ENCODE assay signal across 8 cellular contexts in the genomic region with DNA sequence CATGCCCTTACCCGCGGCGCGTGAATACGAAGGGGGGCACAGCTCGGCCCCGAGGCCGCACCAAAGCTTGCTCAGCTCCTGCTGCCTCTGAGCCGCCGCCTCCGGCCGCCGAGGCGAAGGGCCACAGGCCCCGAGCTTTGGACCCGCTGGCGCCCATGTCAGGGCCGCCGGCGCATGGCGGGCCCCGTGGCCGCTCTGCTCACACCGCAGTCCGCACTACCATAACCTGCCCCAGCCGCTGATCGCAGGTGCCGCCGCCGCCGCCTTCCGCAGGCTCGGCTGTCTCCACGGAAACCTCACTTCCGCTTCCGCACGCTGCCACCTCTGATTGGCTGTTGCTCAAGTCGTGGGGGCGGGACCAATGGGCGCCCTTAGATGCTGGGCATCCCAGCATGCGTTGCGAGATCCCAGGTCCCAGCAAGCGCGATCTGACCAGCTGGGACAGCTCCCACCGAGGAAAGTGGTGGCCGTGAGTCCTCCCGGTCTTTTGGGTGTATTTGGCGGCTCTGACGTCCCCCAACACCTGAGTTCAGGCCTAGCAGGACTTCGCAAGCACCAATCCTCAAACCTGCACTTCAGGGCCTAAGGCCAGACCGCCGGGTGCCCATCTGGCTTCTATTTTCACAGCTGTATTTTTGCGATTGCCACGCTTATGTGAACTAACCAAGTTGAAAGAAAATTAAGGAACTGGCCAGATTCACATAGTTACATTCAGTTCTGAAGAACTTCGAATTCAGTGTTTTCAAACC. TPM values are rescaled to one million over a fixed set of nuclear protein-coding genes. Genes with fewer than 3 reads are reported as not detected.
DNase-seq lines count a peak whose midpoint lies in the region; ATAC-seq, FAIRE-seq and TF ChIP-seq lines count a peak whose summit lies in the region.

A gene with protein sequence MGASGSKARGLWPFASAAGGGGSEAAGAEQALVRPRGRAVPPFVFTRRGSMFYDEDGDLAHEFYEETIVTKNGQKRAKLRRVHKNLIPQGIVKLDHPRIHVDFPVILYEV (minus strand): TSS at position 281 of the 749 bp plus-strand sequence. CDS start 124 bp downstream, at position 157.

- peak within 1 kb of the TSS; percentile 84 for H3K27ac Mint-ChIP-seq in activated B cell treated with CpG ODN at 0.5 μM for 24 hours

- CTCF ChIA-PET in AG04449 (lab: Yijun Ruan, JAX), result interaction anchor here (1.6 to 3.9 kb wide), 5 partner anchors 9 to 134 kb away, joined by 5 to 29 read pairs (median 7); no protein-coding TSS in a partner anchor
- CTCF ChIA-PET in activated B cell treated with CpG ODN at 0.5 μM for 24 hours (lab: Charles Lee), result interaction anchor here (1.2 kb wide), 1 partner anchor 9 kb away, joined by 4 read pairs; no protein-coding TSS in a partner anchor

- TF ChIP-seq CTCF in AG04449 (IDR thresholded peaks at IDR 0.05; ENCODE audit: insufficient read depth, low read length, missing control alignments), result no peak
- TF ChIP-seq CTCF in activated B cell treated with CpG ODN at 0.5 μM for 24 hours (IDR thresholded peaks at IDR 0.05), result no peak

- H3K4me1 Mint-ChIP-seq in activated B cell treated with CpG ODN at 0.5 μM for 24 hours, result peaks cover 25% of the 10 kb centered on the region

- no peaks in the 10 kb centered on the region for H3K9me3 Mint-ChIP-seq in activated B cell treated with CpG ODN at 0.5 μM for 24 hours

- intact Hi-C loops in activated B cell treated with CpG ODN at 0.5 μM for 24 hours (cut with micrococcal nuclease), result loop anchor here (1.0 to 2.0 kb wide), 3 partner anchors 9 to 91 kb away; a partner anchor contains a TSS

- H3K36me3 Mint-ChIP-seq in activated B cell treated with CpG ODN at 0.5 μM for 24 hours (ENCODE audit: low read depth), result peaks cover 51% of the 10 kb centered on the region

- ATAC-seq in GM18907 (IDR thresholded peaks at IDR 0.05; ENCODE audit: unreplicated experiment), result peak; percentile 74
- ATAC-seq in HG03159 (IDR thresholded peaks at IDR 0.05; ENCODE audit: unreplicated experiment), result peak; percentile 77
- ATAC-seq in activated B cell treated with CpG ODN at 0.5 μM for 24 hours (ENCODE audit: low read depth), result peak; percentile 96

- peak; percentile 64 for DNase-seq in AG04449 (ENCODE audit: low read depth, low spot score)
- DNase-seq in NCI-H345 (lab: John Stamatoyannopoulos, UW), result peak; percentile 92
- peak; percentile 91 for DNase-seq in activated B cell treated with CpG ODN at 0.5 μM for 24 hours
- DNase-seq in caudate nucleus (lab: John Stamatoyannopoulos, UW), result peak; percentile 76 to 98 (median 93)
- DNase-seq in stimulated activated CD4-positive, alpha-beta T cell treated with anti-CD3 and anti-CD28 coated beads, Interleukin-12 subunit alpha, Interleukin-12 subunit beta, amount 100 ng/mL, for 4 hours, result peak; percentile 93

- H3K27me3 Mint-ChIP-seq in activated B cell treated with CpG ODN at 0.5 μM for 24 hours, result no peaks in the 10 kb centered on the region

- FAIRE-seq in islet of Langerhans (lab: Jason Lieb, UNC), result peak; percentile 79

- POLR2A ChIA-PET in AG04449 (lab: Yijun Ruan, JAX) (interaction anchor here (0.6 to 2.2 kb wide), 6 partner anchors 9 to 231 kb away, joined by 3 to 31 read pairs (median 4); a partner anchor contains a TSS), activated B cell treated with CpG ODN at 0.5 μM for 24 hours (lab: Charles Lee) (interaction anchor here (0.6 to 9.7 kb wide), 13 partner anchors 10 to 399 kb away, joined by 3 to 167 read pairs (median 4); a partner anchor contains a TSS)

- H3K27ac ChIP-seq in caudate nucleus (ENCODE audit: low read depth, low read length), result peak within 1 kb of the TSS; percentile 76

- peak within 1 kb of the TSS; percentile 83 for H3K4me3 ChIP-seq in AG04449 (ENCODE audit: low read depth, low read length)

- H3K4me3 Mint-ChIP-seq in activated B cell treated with CpG ODN at 0.5 μM for 24 hours, result peak within 1 kb of the TSS; percentile 92

RNA-seq across cellular contexts. Expression of the gene that starts here (rescaled TPM):
- total RNA-seq in activated B cell treated with CpG ODN at 0.5 μM for 24 hours, result 32.2 and 33.4 TPM in 2 replicates

Comparison
In these comparisons a context has a peak if more than half of its experiments do, and no peak if none do; other contexts are left out.
1. Peak in every context shown above with its lines: DNase-seq, ATAC-seq, H3K4me3 ChIP-seq and H3K27ac ChIP-seq.